4 cellular contexts compared by ENCODE assay signal in the genomic region with DNA sequence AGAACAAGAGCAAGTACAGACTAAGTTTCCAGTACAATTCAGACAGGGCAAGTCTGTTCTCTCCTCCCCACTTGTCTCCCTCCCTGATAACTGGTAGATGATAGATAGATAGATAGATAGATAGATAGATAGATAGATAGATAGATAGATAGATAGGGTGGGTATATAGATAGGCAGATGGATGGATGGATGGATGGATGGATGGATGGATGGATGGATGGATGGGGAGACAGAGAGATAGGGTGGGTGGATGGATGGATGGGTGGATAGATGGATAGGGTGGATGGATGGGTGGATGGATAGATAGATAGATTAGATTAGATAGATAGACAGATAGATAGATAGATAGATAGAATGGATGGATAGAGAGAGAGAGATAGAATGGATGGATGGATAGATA.
TF ChIP-seq lines count a peak whose summit lies in the region.

No MANE protein-coding gene starts in this region.

TF ChIP-seq in A549, 52 proteins besides CTCF, POLR2A, EP300 and RAD21 (continues in another document):
- TF ChIP-seq HDAC2 (IDR thresholded peaks at IDR 0.05) = no peak
- TF ChIP-seq PHF8 (IDR thresholded peaks at IDR 0.05; ENCODE audit: borderline replicate concordance, low read depth) = no peak
- no peak for TF ChIP-seq MAZ (IDR thresholded peaks at IDR 0.05; ENCODE audit: borderline replicate concordance, low read depth, low read length)
- TF ChIP-seq, protein P1, sequence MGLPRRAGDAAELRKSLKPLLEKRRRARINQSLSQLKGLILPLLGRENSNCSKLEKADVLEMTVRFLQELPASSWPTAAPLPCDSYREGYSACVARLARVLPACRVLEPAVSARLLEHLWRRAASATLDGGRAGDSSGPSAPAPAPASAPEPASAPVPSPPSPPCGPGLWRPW (IDR thresholded peaks at IDR 0.05) = no peak
- TF ChIP-seq, protein P2, sequence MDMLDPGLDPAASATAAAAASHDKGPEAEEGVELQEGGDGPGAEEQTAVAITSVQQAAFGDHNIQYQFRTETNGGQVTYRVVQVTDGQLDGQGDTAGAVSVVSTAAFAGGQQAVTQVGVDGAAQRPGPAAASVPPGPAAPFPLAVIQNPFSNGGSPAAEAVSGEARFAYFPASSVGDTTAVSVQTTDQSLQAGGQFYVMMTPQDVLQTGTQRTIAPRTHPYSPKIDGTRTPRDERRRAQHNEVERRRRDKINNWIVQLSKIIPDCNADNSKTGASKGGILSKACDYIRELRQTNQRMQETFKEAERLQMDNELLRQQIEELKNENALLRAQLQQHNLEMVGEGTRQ (IDR thresholded peaks at IDR 0.05) = no peak
- no peak for TF ChIP-seq MAFK (IDR thresholded peaks at IDR 0.05; ENCODE audit: partially characterized antibody)
- TF ChIP-seq, protein P3, sequence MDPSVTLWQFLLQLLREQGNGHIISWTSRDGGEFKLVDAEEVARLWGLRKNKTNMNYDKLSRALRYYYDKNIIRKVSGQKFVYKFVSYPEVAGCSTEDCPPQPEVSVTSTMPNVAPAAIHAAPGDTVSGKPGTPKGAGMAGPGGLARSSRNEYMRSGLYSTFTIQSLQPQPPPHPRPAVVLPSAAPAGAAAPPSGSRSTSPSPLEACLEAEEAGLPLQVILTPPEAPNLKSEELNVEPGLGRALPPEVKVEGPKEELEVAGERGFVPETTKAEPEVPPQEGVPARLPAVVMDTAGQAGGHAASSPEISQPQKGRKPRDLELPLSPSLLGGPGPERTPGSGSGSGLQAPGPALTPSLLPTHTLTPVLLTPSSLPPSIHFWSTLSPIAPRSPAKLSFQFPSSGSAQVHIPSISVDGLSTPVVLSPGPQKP (IDR thresholded peaks at IDR 0.05; ENCODE audit: low read depth, low read length) = no peak
- no peak for TF ChIP-seq GATA3 (IDR thresholded peaks at IDR 0.05; ENCODE audit: borderline replicate concordance)
- TF ChIP-seq FOXS1 (CRISPR knock-in tag; IDR thresholded peaks at IDR 0.05) = no peak
- TF ChIP-seq MYC (IDR thresholded peaks at IDR 0.05; ENCODE audit: borderline replicate concordance, low read length) = no peak
- no peak for TF ChIP-seq HOXB5 (CRISPR knock-in tag; IDR thresholded peaks at IDR 0.05)
- no peak for TF ChIP-seq SMC3 (IDR thresholded peaks at IDR 0.05)
- TF ChIP-seq, protein P4, sequence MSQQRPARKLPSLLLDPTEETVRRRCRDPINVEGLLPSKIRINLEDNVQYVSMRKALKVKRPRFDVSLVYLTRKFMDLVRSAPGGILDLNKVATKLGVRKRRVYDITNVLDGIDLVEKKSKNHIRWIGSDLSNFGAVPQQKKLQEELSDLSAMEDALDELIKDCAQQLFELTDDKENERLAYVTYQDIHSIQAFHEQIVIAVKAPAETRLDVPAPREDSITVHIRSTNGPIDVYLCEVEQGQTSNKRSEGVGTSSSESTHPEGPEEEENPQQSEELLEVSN (IDR thresholded peaks at IDR 0.05; ENCODE audit: borderline replicate concordance, low read depth) = no peak
- TF ChIP-seq TP53 (CRISPR knock-in tag; IDR thresholded peaks at IDR 0.05) = no peak
- no peak for TF ChIP-seq CHD2 (IDR thresholded peaks at IDR 0.05; ENCODE audit: low read length, partially characterized antibody)
- no peak for TF ChIP-seq EHMT2 (IDR thresholded peaks at IDR 0.05; ENCODE audit: low read depth)
- no peak for TF ChIP-seq POLR2AphosphoS2 (conservative IDR thresholded peaks at IDR 0.05; ENCODE audit: low read length)

TF ChIP-seq in HCT116, 20 proteins besides CTCF, POLR2A, EP300 and RAD21:
- TF ChIP-seq, protein P5, sequence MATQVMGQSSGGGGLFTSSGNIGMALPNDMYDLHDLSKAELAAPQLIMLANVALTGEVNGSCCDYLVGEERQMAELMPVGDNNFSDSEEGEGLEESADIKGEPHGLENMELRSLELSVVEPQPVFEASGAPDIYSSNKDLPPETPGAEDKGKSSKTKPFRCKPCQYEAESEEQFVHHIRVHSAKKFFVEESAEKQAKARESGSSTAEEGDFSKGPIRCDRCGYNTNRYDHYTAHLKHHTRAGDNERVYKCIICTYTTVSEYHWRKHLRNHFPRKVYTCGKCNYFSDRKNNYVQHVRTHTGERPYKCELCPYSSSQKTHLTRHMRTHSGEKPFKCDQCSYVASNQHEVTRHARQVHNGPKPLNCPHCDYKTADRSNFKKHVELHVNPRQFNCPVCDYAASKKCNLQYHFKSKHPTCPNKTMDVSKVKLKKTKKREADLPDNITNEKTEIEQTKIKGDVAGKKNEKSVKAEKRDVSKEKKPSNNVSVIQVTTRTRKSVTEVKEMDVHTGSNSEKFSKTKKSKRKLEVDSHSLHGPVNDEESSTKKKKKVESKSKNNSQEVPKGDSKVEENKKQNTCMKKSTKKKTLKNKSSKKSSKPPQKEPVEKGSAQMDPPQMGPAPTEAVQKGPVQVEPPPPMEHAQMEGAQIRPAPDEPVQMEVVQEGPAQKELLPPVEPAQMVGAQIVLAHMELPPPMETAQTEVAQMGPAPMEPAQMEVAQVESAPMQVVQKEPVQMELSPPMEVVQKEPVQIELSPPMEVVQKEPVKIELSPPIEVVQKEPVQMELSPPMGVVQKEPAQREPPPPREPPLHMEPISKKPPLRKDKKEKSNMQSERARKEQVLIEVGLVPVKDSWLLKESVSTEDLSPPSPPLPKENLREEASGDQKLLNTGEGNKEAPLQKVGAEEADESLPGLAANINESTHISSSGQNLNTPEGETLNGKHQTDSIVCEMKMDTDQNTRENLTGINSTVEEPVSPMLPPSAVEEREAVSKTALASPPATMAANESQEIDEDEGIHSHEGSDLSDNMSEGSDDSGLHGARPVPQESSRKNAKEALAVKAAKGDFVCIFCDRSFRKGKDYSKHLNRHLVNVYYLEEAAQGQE (IDR thresholded peaks at IDR 0.05; ENCODE audit: low read depth) = no peak
- no peak for TF ChIP-seq FOSL1 (IDR thresholded peaks at IDR 0.05; ENCODE audit: low read depth)
- TF ChIP-seq SIN3A (IDR thresholded peaks at IDR 0.05; ENCODE audit: low read depth) = no peak
- no peak for TF ChIP-seq ELF1 (IDR thresholded peaks at IDR 0.05; ENCODE audit: borderline replicate concordance, low read depth)
- TF ChIP-seq CBX3 (IDR thresholded peaks at IDR 0.05; ENCODE audit: low read depth) = no peak
- TF ChIP-seq EZH2phosphoT487 (IDR thresholded peaks at IDR 0.05; ENCODE audit: borderline replicate concordance) = no peak
- TF ChIP-seq EGR1 (IDR thresholded peaks at IDR 0.05; ENCODE audit: low read depth) = no peak
- TF ChIP-seq ZNF274 (IDR thresholded peaks at IDR 0.05; ENCODE audit: low read depth, low read length) = no peak
- no peak for TF ChIP-seq SP1 (IDR thresholded peaks at IDR 0.05; ENCODE audit: low read depth)
- TF ChIP-seq, protein P6, sequence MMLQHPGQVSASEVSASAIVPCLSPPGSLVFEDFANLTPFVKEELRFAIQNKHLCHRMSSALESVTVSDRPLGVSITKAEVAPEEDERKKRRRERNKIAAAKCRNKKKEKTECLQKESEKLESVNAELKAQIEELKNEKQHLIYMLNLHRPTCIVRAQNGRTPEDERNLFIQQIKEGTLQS (IDR thresholded peaks at IDR 0.05) = no peak
- no peak for TF ChIP-seq POLR2AphosphoS5 (IDR thresholded peaks at IDR 0.05; ENCODE audit: low read depth, low read length)

TF ChIP-seq in HEK293, 187 proteins besides CTCF, POLR2A, EP300 and RAD21:
- no peak for TF ChIP-seq ZNF837 (tag by site-specific recombination; IDR thresholded peaks at IDR 0.05)
- TF ChIP-seq ZNF366 (tag by site-specific recombination; conservative IDR thresholded peaks at IDR 0.05) = peak; percentile 63

TF ChIP-seq in K562, 482 proteins besides CTCF, POLR2A, EP300 and RAD21 (continued from another document):
- TF ChIP-seq DACH1 (IDR thresholded peaks at IDR 0.05; ENCODE audit: partially characterized antibody) (peak; percentile 98), HDAC1 (IDR thresholded peaks at IDR 0.05) (peak in 1 of 2 experiments; percentile 27; a peak in 1 of 4 replicates), TAF9B (IDR thresholded peaks at IDR 0.05; ENCODE audit: partially characterized antibody) (no peak), NEUROD1 (IDR thresholded peaks at IDR 0.05; ENCODE audit: borderline replicate concordance, low read depth, low read length, partially characterized antibody) (no peak), CREBBP (IDR thresholded peaks at IDR 0.05; ENCODE audit: low read depth, low read length) (peak; percentile 91), ZNF140 (CRISPR knock-in tag; IDR thresholded peaks at IDR 0.05) (no peak), BCOR (IDR thresholded peaks at IDR 0.05) (peak; percentile 31; the same call in 1 of the 2 replicates), OTX1 (CRISPR knock-in tag; IDR thresholded peaks at IDR 0.05) (0 out of 2 replicates have a peak, but pooled peaks have one; percentile 17), RBBP5 (IDR thresholded peaks at IDR 0.05; ENCODE audit: borderline replicate concordance, insufficient read depth, low read length, poor library complexity, severe bottlenecking) (no peak), RFX7 (CRISPR knock-in tag; IDR thresholded peaks at IDR 0.05) (no peak), MTA3 (IDR thresholded peaks at IDR 0.05; ENCODE audit: borderline replicate concordance) (no peak), GATA2 (CRISPR knock-in tag; IDR thresholded peaks at IDR 0.05) (0 out of 2 replicates have a peak, but pooled peaks have one; percentile 14), GATAD2B (IDR thresholded peaks at IDR 0.05; ENCODE audit: borderline replicate concordance) (peak; percentile 56; the same call in 1 of the 2 replicates), NR4A1 (CRISPR knock-in tag; IDR thresholded peaks at IDR 0.05) (no peak), NR4A1 (tag; IDR thresholded peaks at IDR 0.05) (no peak), MTA1 (IDR thresholded peaks at IDR 0.05; ENCODE audit: borderline replicate concordance) (peak; percentile 76)
- TF ChIP-seq, protein P7, sequence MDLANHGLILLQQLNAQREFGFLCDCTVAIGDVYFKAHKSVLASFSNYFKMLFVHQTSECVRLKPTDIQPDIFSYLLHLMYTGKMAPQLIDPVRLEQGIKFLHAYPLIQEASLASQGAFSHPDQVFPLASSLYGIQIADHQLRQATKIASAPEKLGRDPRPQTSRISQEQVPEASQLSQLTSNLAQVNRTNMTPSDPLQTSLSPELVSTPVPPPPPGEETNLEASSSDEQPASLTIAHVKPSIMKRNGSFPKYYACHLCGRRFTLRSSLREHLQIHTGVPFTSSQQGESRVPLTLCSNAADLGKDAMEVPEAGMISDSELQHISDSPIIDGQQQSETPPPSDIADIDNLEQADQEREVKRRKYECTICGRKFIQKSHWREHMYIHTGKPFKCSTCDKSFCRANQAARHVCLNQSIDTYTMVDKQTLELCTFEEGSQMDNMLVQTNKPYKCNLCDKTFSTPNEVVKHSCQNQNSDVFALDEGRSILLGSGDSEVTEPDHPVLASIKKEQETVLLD (IDR thresholded peaks at IDR 0.05) = peak; percentile 77
- TF ChIP-seq, protein P8, sequence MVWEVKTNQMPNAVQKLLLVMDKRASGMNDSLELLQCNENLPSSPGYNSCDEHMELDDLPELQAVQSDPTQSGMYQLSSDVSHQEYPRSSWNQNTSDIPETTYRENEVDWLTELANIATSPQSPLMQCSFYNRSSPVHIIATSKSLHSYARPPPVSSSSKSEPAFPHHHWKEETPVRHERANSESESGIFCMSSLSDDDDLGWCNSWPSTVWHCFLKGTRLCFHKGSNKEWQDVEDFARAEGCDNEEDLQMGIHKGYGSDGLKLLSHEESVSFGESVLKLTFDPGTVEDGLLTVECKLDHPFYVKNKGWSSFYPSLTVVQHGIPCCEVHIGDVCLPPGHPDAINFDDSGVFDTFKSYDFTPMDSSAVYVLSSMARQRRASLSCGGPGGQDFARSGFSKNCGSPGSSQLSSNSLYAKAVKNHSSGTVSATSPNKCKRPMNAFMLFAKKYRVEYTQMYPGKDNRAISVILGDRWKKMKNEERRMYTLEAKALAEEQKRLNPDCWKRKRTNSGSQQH (CRISPR knock-in tag; IDR thresholded peaks at IDR 0.05) = peak; percentile 48; the same call in 1 of the 2 replicates
